8 cellular contexts compared by ENCODE assay signal in genomic region chr12:54385251-54385914, GRCh38. TPM values are rescaled to one million over a fixed set of nuclear protein-coding genes. Genes with fewer than 3 reads are reported as not detected.
DNase-seq lines count a peak whose midpoint lies in the region; ATAC-seq, FAIRE-seq and TF ChIP-seq lines count a peak whose summit lies in the region.

No MANE protein-coding gene starts in this region.

- H3K4me1 ChIP-seq in MM.1S (ENCODE audit: low read length), result peaks cover 17% of the 10 kb centered on the region
- H3K4me1 ChIP-seq in foreskin keratinocyte, result peaks cover 41% of the 10 kb centered on the region

- H3K27me3 ChIP-seq in MM.1S (replicated peaks; ENCODE audit: insufficient read depth, low read length) (no peaks in the 10 kb centered on the region), foreskin keratinocyte (no peaks in the 10 kb centered on the region)

- H2AFZ ChIP-seq in MM.1S (ENCODE audit: low read length), result no peak overlapping the region

- no peak overlapping the region for H3K4me3 ChIP-seq in MM.1S (ENCODE audit: low read length)

- ATAC-seq in GM19463 (IDR thresholded peaks at IDR 0.05; ENCODE audit: unreplicated experiment) (peak; percentile 78), left cardiac atrium (peak; percentile 23 to 67), foreskin keratinocyte (no peak)

- peak overlapping the region; percentile 14; the same call in 1 of the 2 replicates for H3K4me2 ChIP-seq in MM.1S (ENCODE audit: low read depth, low read length)

- no peak for TF ChIP-seq CTCF in MM.1S (IDR thresholded peaks at IDR 0.05; ENCODE audit: low read length)
- no peak for TF ChIP-seq CTCF in foreskin keratinocyte (conservative IDR thresholded peaks at IDR 0.05)

- H3K79me2 ChIP-seq in MM.1S (ENCODE audit: low read length), result no peaks in the 10 kb centered on the region

- no peaks in the 10 kb centered on the region for H4K20me1 ChIP-seq in MM.1S (ENCODE audit: insufficient read depth, low read length)

- H3K9ac ChIP-seq in MM.1S (ENCODE audit: low read length), result no peak overlapping the region

- H3K27ac ChIP-seq in MM.1S (ENCODE audit: low read length), result no peak overlapping the region
- H3K27ac ChIP-seq in foreskin keratinocyte, result no peak overlapping the region

- no peak for FAIRE-seq in frontal cortex (lab: Jason Lieb, UNC)

- DNase-seq in MM.1S, result no peak
- peak; percentile 34 for DNase-seq in left cardiac atrium
- peak; percentile 19 for DNase-seq in superior temporal gyrus (ENCODE audit: extremely low spot score)
- DNase-seq in foreskin keratinocyte, result no peak
- DNase-seq in ureter (ENCODE audit: low spot score), result no peak
- DNase-seq in frontal cortex (ENCODE audit: low spot score in 2 of 2), result no peak
- no peak for DNase-seq in occipital lobe (lab: John Stamatoyannopoulos, UW)

- H3K36me3 ChIP-seq in MM.1S (replicated peaks; ENCODE audit: insufficient read depth, low read length), result no peaks in the 10 kb centered on the region

- H3K9me3 ChIP-seq in MM.1S (replicated peaks; ENCODE audit: insufficient read depth, low read length), result no peaks in the 10 kb centered on the region

- intact Hi-C loops in left cardiac atrium (cut with DNase I), result no loop called here

- no peaks in the 10 kb centered on the region for H3K9me2 ChIP-seq in MM.1S (replicated peaks; ENCODE audit: insufficient read depth, low read length)

- no peaks in the 10 kb centered on the region for H3F3A ChIP-seq in MM.1S (ENCODE audit: insufficient read depth, low read length)

RNA-seq across cellular contexts. Expression of gene ZNF385A, which starts 0.8 kb away (rescaled TPM):
- total RNA-seq in left cardiac atrium (10 to 100 TPM; 20.4 to 24.2 TPM), foreskin keratinocyte (29.8 and 31.9 TPM in 2 replicates), ureter (88.4 TPM), frontal cortex (1.2 TPM), occipital lobe (1.1 TPM)
- polyA plus RNA-seq in foreskin keratinocyte, result 77.1 and 81.3 TPM in 2 replicates

RNA-seq across cellular contexts. Expression of gene GPR84, which starts 21.1 kb away (rescaled TPM):
- total RNA-seq in left cardiac atrium (under 1 TPM; 0.29 to 0.55 TPM), foreskin keratinocyte (0.07 and 0.10 TPM in 2 replicates), ureter (0.34 TPM), frontal cortex (not detected), occipital lobe (0.16 TPM)
- polyA plus RNA-seq in foreskin keratinocyte, result 0.07 TPM in 2 replicates

RNA-seq across cellular contexts. Expression of gene ITGA5, which starts 33.7 kb away (rescaled TPM):
- 100 to 1,000 TPM in 1 of 2 donors, 10 to 100 TPM in 1; 45.7 to 133 TPM for total RNA-seq in left cardiac atrium
- 111 and 175 TPM in 2 replicates for total RNA-seq in foreskin keratinocyte
- polyA plus RNA-seq in foreskin keratinocyte, result 77.3 and 104 TPM in 2 replicates
- total RNA-seq in ureter, result 117 TPM
- 3.7 TPM for total RNA-seq in frontal cortex
- total RNA-seq in occipital lobe, result 5.1 TPM

Comparison
In these comparisons a context has a peak if more than half of its experiments do, and no peak if none do; other contexts are left out.
1. DNase-seq: peak in left cardiac atrium (single experiment) and superior temporal gyrus (single experiment); none in MM.1S (single experiment), foreskin keratinocyte (0 of 2), ureter (single experiment), frontal cortex (0 of 2) and occipital lobe (single experiment).